18 cellular contexts compared by ENCODE assay signal in the genomic region with DNA sequence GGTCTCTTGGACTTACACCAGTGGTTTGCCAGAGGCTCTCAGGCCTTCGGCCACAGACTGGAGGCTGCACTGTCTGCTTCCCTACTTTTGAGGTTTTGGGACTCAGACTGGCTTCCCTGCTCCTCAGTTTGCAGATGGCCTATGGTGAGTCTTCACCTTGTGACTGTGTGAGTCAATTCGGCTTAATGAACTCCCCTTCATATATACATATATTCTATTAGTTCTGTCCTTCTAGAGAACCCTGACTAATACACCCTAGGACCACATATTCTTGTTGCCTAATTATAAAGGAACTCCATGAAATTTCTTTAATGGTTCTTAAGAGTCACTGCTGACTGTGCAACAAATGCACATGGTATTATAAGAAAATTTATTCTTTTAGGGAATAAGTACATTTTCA. TPM values are rescaled to one million over a fixed set of nuclear protein-coding genes. Genes with fewer than 3 reads are reported as not detected.
DNase-seq lines count a peak whose midpoint lies in the region; ATAC-seq, FAIRE-seq and TF ChIP-seq lines count a peak whose summit lies in the region.
"Had no signal": no experiment of that assay in that cellular context is flagged by ENCODE, and none has a peak within 500 bp of the region (broad histone marks: within the 10 kb centered on the region; RNA-seq: fewer than 3 reads in every experiment).

No MANE protein-coding gene starts in this region.

- no peak overlapping the region for H3K4ac ChIP-seq in IMR-90 (ENCODE audit: low read depth, low read length)

- H3K9me3 ChIP-seq in IMR-90 (ENCODE audit: control insufficient read depth, insufficient read depth, low read length), result no peaks in the 10 kb centered on the region

- H3K18ac ChIP-seq in IMR-90 (ENCODE audit: low read depth, low read length), result no peak overlapping the region

- no peak overlapping the region for H4K91ac ChIP-seq in IMR-90 (ENCODE audit: insufficient read depth, low read depth, low read length)

- POLR2A ChIA-PET in IMR-90 (lab: Charles Lee; ENCODE audit: unreplicated experiment), result no interaction called here

- no CpG with 5 or more reads among the region's 2 CpGs for WGBS in IMR-90 (ENCODE audit: extremely low coverage in 2 of 2, insufficient read length in 1 of 2), 2 experiments

- H3K4me2 ChIP-seq in IMR-90 (ENCODE audit: low read depth, low read length), result no peak overlapping the region

- H3K36me3 ChIP-seq in IMR-90 (ENCODE audit: control insufficient read depth, insufficient read depth, low read length) (no peaks in the 10 kb centered on the region), bronchial epithelial cell (ENCODE audit: control insufficient read depth, insufficient read depth, low read length) (no peaks in the 10 kb centered on the region)

- in situ Hi-C loops in IMR-90 (cut with MboI; ENCODE audit: low sequenced_read_pairs), result no loop called here

- no peaks in the 10 kb centered on the region for H3K4me1 ChIP-seq in IMR-90 (ENCODE audit: control insufficient read depth, insufficient read depth, low read length)

- no peak overlapping the region; the same call in 1 of the 2 replicates for H2AK5ac ChIP-seq in IMR-90 (ENCODE audit: low read depth, low read length)

- peaks cover 5% of the 10 kb centered on the region; the same call in 1 of the 2 replicates for H3K9me1 ChIP-seq in IMR-90 (ENCODE audit: insufficient read depth, low read length)

- ATAC-seq in IMR-90 (ENCODE audit: low read depth), result no peak
- ATAC-seq: CD8-positive, alpha-beta T cell had no signal

- no peak for FAIRE-seq in bronchial epithelial cell (lab: Jason Lieb, UNC)
- FAIRE-seq: D721Med, GM12892 had no signal

- dilution Hi-C loops in IMR-90 (cut with HindIII; ENCODE audit: low sequenced_read_pairs, unreplicated experiment), result no loop called here

- H3K56ac ChIP-seq in IMR-90 (ENCODE audit: extremely low read depth, insufficient read depth, low read length), result no peak overlapping the region

- no peak overlapping the region for H3K9ac ChIP-seq in IMR-90 (ENCODE audit: low read depth, low read length)

- H3K4me3 ChIP-seq in IMR-90 (ENCODE audit: insufficient read depth, low read depth, low read length), result no peak overlapping the region
- no peak overlapping the region for H3K4me3 ChIP-seq in bronchial epithelial cell (ENCODE audit: low read depth, low read length)

- H3K79me1 ChIP-seq in IMR-90 (ENCODE audit: low read depth in 1 of 2, low read length in 2 of 2), result peaks cover 7 to 40% of the 10 kb centered on the region in 2 experiments

- H4K5ac ChIP-seq in IMR-90 (ENCODE audit: low read depth, low read length), result no peak overlapping the region

- no peak overlapping the region for H3K14ac ChIP-seq in IMR-90 (replicated peaks; ENCODE audit: low read depth, low read length)

- peaks cover 13% of the 10 kb centered on the region; the same call in 1 of the 2 replicates for H4K20me1 ChIP-seq in IMR-90 (ENCODE audit: insufficient read depth, low read length)

- TF ChIP-seq CTCF in IMR-90 (conservative IDR thresholded peaks at IDR 0.05; ENCODE audit: low read depth, low read length), result no peak
- no peak for TF ChIP-seq CTCF in bronchial epithelial cell (IDR thresholded peaks at IDR 0.05; ENCODE audit: insufficient read depth, low read length, severe bottlenecking)

- BruUV-seq in IMR-90 (replicated peaks; lab: Mats Ljungman, UMichigan), result no TSS peak

- TF ChIP-seq POLR2A in IMR-90 (IDR thresholded peaks at IDR 0.05; ENCODE audit: low read depth, low read length), result no peak

- H2AK9ac ChIP-seq in IMR-90 (replicated peaks; ENCODE audit: low read depth, low read length, poor library complexity), result no peak overlapping the region

- CTCF ChIA-PET in IMR-90 (lab: Yijun Ruan, JAX), result no interaction called here

- DNase-seq in CD1c-positive myeloid dendritic cell (ENCODE audit: extremely low spot score) (peak; percentile 50), IMR-90 (peak; percentile 73), bronchial epithelial cell (ENCODE audit: low read depth) (peak; percentile 33), iris pigment epithelial cell (ENCODE audit: low read depth) (peak; percentile 32), NCI-H1417 (lab: John Stamatoyannopoulos, UW) (no peak)
- no peak for DNase-seq in activated CD8-positive, alpha-beta memory T cell treated with anti-CD3 and anti-CD28 coated beads, Interleukin-2, amount 50 U/mL, for 4 hours
- DNase-seq in activated T-cell treated with anti-CD3 and anti-CD28 coated beads, Interleukin-2, amount 50 U/mL, for 48 hours, result no peak
- DNase-seq in activated CD8-positive, alpha-beta memory T cell treated with anti-CD3 and anti-CD28 coated beads for 24 hours, result no peak
- DNase-seq: 8988T; CD8-positive, alpha-beta T cell; DND-41; NCI-H1105 treated with DMSO at 0.1 percent for 48 hours; NCI-H187; NCI-H446 treated with DMSO at 0.1 percent for 48 hours; NK-92 treated with Interleukin-12 subunit alpha and Interleukin-12 subunit beta, amount 100 ng/mL, for 24 hours; RPMI8226 had no signal

- no peak overlapping the region for H3K27ac ChIP-seq in IMR-90 (ENCODE audit: insufficient read depth, low read length)

- H2AFZ ChIP-seq in IMR-90 (replicated peaks; ENCODE audit: low read length, poor library complexity), result no peak overlapping the region

- H2BK5ac ChIP-seq in IMR-90 (ENCODE audit: low read depth, low read length, poor library complexity, severe bottlenecking), result no peak overlapping the region

- H2BK20ac ChIP-seq in IMR-90 (ENCODE audit: low read depth, low read length), result no peak overlapping the region

- H3K23ac ChIP-seq in IMR-90 (ENCODE audit: low read depth, low read length), result no peak overlapping the region

- H2BK15ac ChIP-seq in IMR-90 (ENCODE audit: low read depth, low read length), result no peak overlapping the region

- no peak overlapping the region for H4K8ac ChIP-seq in IMR-90 (ENCODE audit: low read depth in 2 of 2, low read length in 2 of 2)

- TF ChIP-seq RAD21 in IMR-90 (IDR thresholded peaks at IDR 0.05; ENCODE audit: low read length), result no peak

- no peak overlapping the region for H2BK120ac ChIP-seq in IMR-90 (ENCODE audit: low read depth, low read length)

- intact Hi-C loops in IMR-90 (cut with micrococcal nuclease), result no loop called here

- H3K27me3 ChIP-seq in IMR-90 (ENCODE audit: control insufficient read depth, insufficient read depth, low read length), result no peaks in the 10 kb centered on the region
- H3K27me3 ChIP-seq in bronchial epithelial cell (ENCODE audit: control insufficient read depth, insufficient read depth, low read length), result no peaks in the 10 kb centered on the region

TF ChIP-seq in IMR-90, 13 proteins besides CTCF, POLR2A, EP300 and RAD21:
- TF ChIP-seq SMC3 (IDR thresholded peaks at IDR 0.05; ENCODE audit: low read depth, low read length), result no peak
- peak; percentile 54; the same call in 1 of the 2 replicates for TF ChIP-seq MAFK (IDR thresholded peaks at IDR 0.05; ENCODE audit: low read depth, low read length)
- no peak for TF ChIP-seq RFX5 (IDR thresholded peaks at IDR 0.05; ENCODE audit: low read depth, low read length)
- TF ChIP-seq BHLHE40 (IDR thresholded peaks at IDR 0.05; ENCODE audit: low read depth, low read length), result no peak

RNA-seq across cellular contexts. Expression of gene CSNK1G1, which starts 31.5 kb away (rescaled TPM):
- total RNA-seq in IMR-90 (2012; rRNA removed), result 26.7 and 29.4 TPM in 2 replicates
- 6.7 and 7.4 TPM in 2 replicates for polyA plus RNA-seq in IMR-90 (2012; rRNA removed)
- 2.2 and 2.4 TPM in 2 replicates for polyA plus RNA-seq in IMR-90 (2012; cell fraction: cytosol; rRNA removed)
- 2.9 and 14.9 TPM in 2 replicates for polyA plus RNA-seq in IMR-90 (2012; cell fraction: nucleus; rRNA removed; ENCODE audit: low replicate concordance)
- total RNA-seq in bronchial epithelial cell, result 26.3 and 27.8 TPM in 2 replicates

RNA-seq across cellular contexts. Expression of gene PCLAF, which starts 56.7 kb away (rescaled TPM):
- total RNA-seq in IMR-90 (2012; rRNA removed) (12.9 and 34.2 TPM in 2 replicates), bronchial epithelial cell (1.8 and 3.2 TPM in 2 replicates)
- 57.3 and 60.5 TPM in 2 replicates for polyA plus RNA-seq in IMR-90 (2012; rRNA removed)
- 8.3 and 14.6 TPM in 2 replicates for polyA plus RNA-seq in IMR-90 (2012; cell fraction: cytosol; rRNA removed)
- polyA plus RNA-seq in IMR-90 (2012; cell fraction: nucleus; rRNA removed; ENCODE audit: low replicate concordance), result 3.0 and 12.8 TPM in 2 replicates

Comparison
In these comparisons a context has a peak if more than half of its experiments do, and no peak if none do; other contexts are left out.
1. DNase-seq: peak in CD1c-positive myeloid dendritic cell (single experiment), IMR-90 (single experiment), bronchial epithelial cell (single experiment) and iris pigment epithelial cell (single experiment); none in NCI-H1417 (0 of 3), activated CD8-positive, alpha-beta memory T cell treated with anti-CD3 and anti-CD28 coated beads, Interleukin-2, amount 50 U/mL, for 4 hours (single experiment), activated T-cell treated with anti-CD3 and anti-CD28 coated beads, Interleukin-2, amount 50 U/mL, for 48 hours (0 of 2) and activated CD8-positive, alpha-beta memory T cell treated with anti-CD3 and anti-CD28 coated beads for 24 hours (single experiment).